7 cellular contexts compared by ENCODE assay signal in the genomic region with DNA sequence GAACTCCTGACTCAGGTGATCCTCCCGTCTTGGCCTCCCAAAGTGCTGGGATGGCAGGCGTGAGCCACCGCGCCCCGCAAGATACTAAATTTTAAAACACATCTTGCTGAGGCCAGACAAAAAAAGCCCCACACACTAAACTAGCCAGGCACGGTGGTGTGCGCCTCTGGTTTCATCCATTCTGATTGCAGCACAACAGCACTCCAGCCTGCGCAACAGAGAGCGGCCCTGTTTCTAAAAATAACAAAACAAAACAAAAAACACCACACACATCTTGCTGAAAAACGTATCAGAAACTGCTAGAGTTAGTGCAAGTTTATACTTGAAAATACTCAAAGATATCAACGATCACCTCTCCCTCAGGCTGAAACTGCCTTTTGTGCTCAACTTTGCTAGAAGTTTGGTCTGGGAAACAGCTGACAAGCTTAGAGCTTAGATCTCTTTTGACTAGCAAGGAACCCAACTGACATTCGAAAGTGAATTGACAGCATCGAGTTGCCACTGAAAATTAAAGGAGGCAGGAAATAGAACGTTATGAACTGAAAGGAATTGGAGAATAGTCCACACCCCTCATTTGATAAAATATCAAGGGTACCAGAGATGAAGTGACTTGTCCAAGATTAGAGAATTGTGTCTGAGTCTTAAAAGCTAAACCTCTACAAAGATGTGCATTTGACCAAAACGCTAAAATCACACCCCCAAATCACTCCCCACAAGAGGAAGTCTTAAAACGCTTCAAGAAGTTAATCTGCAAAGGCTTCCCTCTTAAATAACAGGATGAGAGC. TPM values are rescaled to one million over a fixed set of nuclear protein-coding genes. Genes with fewer than 3 reads are reported as not detected.
DNase-seq lines count a peak whose midpoint lies in the region; ATAC-seq and TF ChIP-seq lines count a peak whose summit lies in the region.

No MANE protein-coding gene starts in this region.

- H3K27me3 Mint-ChIP-seq in T-helper 1 cell treated with Interleukin-12 subunit alpha and Interleukin-12 subunit beta and Interleukin-4 antibody, amounts not matched to agents 30 μg/mL and 1 μg/mL, for 36 hours (ENCODE audit: low read depth), result no peaks in the 10 kb centered on the region
- H3K27me3 Mint-ChIP-seq in glutamatergic neuron (ENCODE audit: unreplicated experiment), result peaks cover 6% of the 10 kb centered on the region
- no peaks in the 10 kb centered on the region for H3K27me3 Mint-ChIP-seq in stimulated activated memory B cell treated with anti-CD40 and anti-IgM and Interleukin-4, amounts not matched to agents 10 μg/mL and 1 μg/mL and 100 μg/mL, for 72 hours

- H3K36me3 Mint-ChIP-seq in T-helper 1 cell treated with Interleukin-12 subunit alpha and Interleukin-12 subunit beta and Interleukin-4 antibody, amounts not matched to agents 30 μg/mL and 1 μg/mL, for 36 hours (ENCODE audit: low read depth), result peaks cover 38% of the 10 kb centered on the region
- no peaks in the 10 kb centered on the region for H3K36me3 Mint-ChIP-seq in glutamatergic neuron (ENCODE audit: unreplicated experiment)
- peaks cover 42% of the 10 kb centered on the region for H3K36me3 Mint-ChIP-seq in stimulated activated memory B cell treated with anti-CD40 and anti-IgM and Interleukin-4, amounts not matched to agents 10 μg/mL and 1 μg/mL and 100 μg/mL, for 72 hours

- TF ChIP-seq CTCF in HEK293 (tag by site-specific recombination; IDR thresholded peaks at IDR 0.05), result no peak
- TF ChIP-seq CTCF in glutamatergic neuron (IDR thresholded peaks at IDR 0.05; ENCODE audit: partially characterized antibody, unreplicated experiment), result no peak

- H3K27ac ChIP-seq in HEK293 (ENCODE audit: extremely low read depth, low read depth, low read length), result no peak overlapping the region

- H3K4me1 ChIP-seq in HEK293 (ENCODE audit: control insufficient read depth, insufficient read depth, low read length), result peaks cover 12% of the 10 kb centered on the region

- peaks cover 16 to 36% of the 10 kb centered on the region in 2 experiments for H3K36me3 ChIP-seq in HEK293 (ENCODE audit: control insufficient read depth in 2 of 2, insufficient read depth in 1 of 2, low read length in 2 of 2)

- POLR2A ChIA-PET in HEK293 (lab: Yijun Ruan, JAX) (interaction anchor here (0.5 to 5.9 kb wide), 8 partner anchors 15 to 233 kb away, joined by 3 to 42 read pairs (median 4); a partner anchor contains a TSS), HEK293T (lab: Yijun Ruan, JAX) (interaction anchor here (0.8 to 1.5 kb wide), 4 partner anchors 10 to 141 kb away, joined by 4 to 6 read pairs (median 6); a partner anchor contains a TSS)

- H3K4me3 ChIP-seq in HEK293 (ENCODE audit: low read depth, low read length), result peak overlapping the region; percentile 91

- CTCF ChIA-PET in HEK293 (lab: Yijun Ruan, JAX), result interaction anchor here (0.6 to 1.1 kb wide), 4 partner anchors 10 to 142 kb away, joined by 3 read pairs; no protein-coding TSS in a partner anchor
- CTCF ChIA-PET in HEK293T (lab: Yijun Ruan, JAX), result no interaction called here

- no peak for ATAC-seq in stimulated activated memory B cell treated with anti-CD40 and anti-IgM and Interleukin-4, amounts not matched to agents 10 μg/mL and 1 μg/mL and 100 μg/mL, for 72 hours
- ATAC-seq in GM21381 (IDR thresholded peaks at IDR 0.05; ENCODE audit: unreplicated experiment), result no peak

- H3K9me3 Mint-ChIP-seq in T-helper 1 cell treated with Interleukin-12 subunit alpha and Interleukin-12 subunit beta and Interleukin-4 antibody, amounts not matched to agents 30 μg/mL and 1 μg/mL, for 36 hours, result no peaks in the 10 kb centered on the region
- peaks cover 9% of the 10 kb centered on the region for H3K9me3 Mint-ChIP-seq in glutamatergic neuron (ENCODE audit: unreplicated experiment)
- no peaks in the 10 kb centered on the region for H3K9me3 Mint-ChIP-seq in stimulated activated memory B cell treated with anti-CD40 and anti-IgM and Interleukin-4, amounts not matched to agents 10 μg/mL and 1 μg/mL and 100 μg/mL, for 72 hours

- H3K9me3 ChIP-seq in HEK293 (ENCODE audit: control insufficient read depth, insufficient read depth, low read depth, low read length), result no peaks in the 10 kb centered on the region

- H3K27ac Mint-ChIP-seq in T-helper 1 cell treated with Interleukin-12 subunit alpha and Interleukin-12 subunit beta and Interleukin-4 antibody, amounts not matched to agents 30 μg/mL and 1 μg/mL, for 36 hours, result peak overlapping the region; percentile 98
- H3K27ac Mint-ChIP-seq in glutamatergic neuron (ENCODE audit: unreplicated experiment), result peak overlapping the region; percentile 96
- H3K27ac Mint-ChIP-seq in stimulated activated memory B cell treated with anti-CD40 and anti-IgM and Interleukin-4, amounts not matched to agents 10 μg/mL and 1 μg/mL and 100 μg/mL, for 72 hours, result peak overlapping the region; percentile 100

- DNase-seq in glutamatergic neuron, result no peak
- DNase-seq in HEK293T (ENCODE audit: extremely low spot score), result no peak
- DNase-seq in dedifferentiated amniotic fluid mesenchymal stem cell (ENCODE audit: extremely low spot score), result no peak

- H3K4me3 Mint-ChIP-seq in T-helper 1 cell treated with Interleukin-12 subunit alpha and Interleukin-12 subunit beta and Interleukin-4 antibody, amounts not matched to agents 30 μg/mL and 1 μg/mL, for 36 hours, result peak overlapping the region; percentile 96
- peak overlapping the region; percentile 96 for H3K4me3 Mint-ChIP-seq in glutamatergic neuron (ENCODE audit: unreplicated experiment)
- H3K4me3 Mint-ChIP-seq in stimulated activated memory B cell treated with anti-CD40 and anti-IgM and Interleukin-4, amounts not matched to agents 10 μg/mL and 1 μg/mL and 100 μg/mL, for 72 hours, result peak overlapping the region; percentile 97

- H3K4me1 Mint-ChIP-seq in T-helper 1 cell treated with Interleukin-12 subunit alpha and Interleukin-12 subunit beta and Interleukin-4 antibody, amounts not matched to agents 30 μg/mL and 1 μg/mL, for 36 hours (ENCODE audit: low read depth), result peaks cover 36% of the 10 kb centered on the region
- peaks cover 17% of the 10 kb centered on the region for H3K4me1 Mint-ChIP-seq in glutamatergic neuron (ENCODE audit: low read depth, unreplicated experiment)
- H3K4me1 Mint-ChIP-seq in stimulated activated memory B cell treated with anti-CD40 and anti-IgM and Interleukin-4, amounts not matched to agents 10 μg/mL and 1 μg/mL and 100 μg/mL, for 72 hours, result peaks cover 43% of the 10 kb centered on the region

TF ChIP-seq in HEK293, 187 proteins besides CTCF, POLR2A, EP300 and RAD21 (continues in another document):
- TF ChIP-seq, protein P1, sequence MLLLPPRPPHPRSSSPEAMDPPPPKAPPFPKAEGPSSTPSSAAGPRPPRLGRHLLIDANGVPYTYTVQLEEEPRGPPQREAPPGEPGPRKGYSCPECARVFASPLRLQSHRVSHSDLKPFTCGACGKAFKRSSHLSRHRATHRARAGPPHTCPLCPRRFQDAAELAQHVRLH (tag by site-specific recombination; IDR thresholded peaks at IDR 0.05), result no peak
- TF ChIP-seq, protein P2, sequence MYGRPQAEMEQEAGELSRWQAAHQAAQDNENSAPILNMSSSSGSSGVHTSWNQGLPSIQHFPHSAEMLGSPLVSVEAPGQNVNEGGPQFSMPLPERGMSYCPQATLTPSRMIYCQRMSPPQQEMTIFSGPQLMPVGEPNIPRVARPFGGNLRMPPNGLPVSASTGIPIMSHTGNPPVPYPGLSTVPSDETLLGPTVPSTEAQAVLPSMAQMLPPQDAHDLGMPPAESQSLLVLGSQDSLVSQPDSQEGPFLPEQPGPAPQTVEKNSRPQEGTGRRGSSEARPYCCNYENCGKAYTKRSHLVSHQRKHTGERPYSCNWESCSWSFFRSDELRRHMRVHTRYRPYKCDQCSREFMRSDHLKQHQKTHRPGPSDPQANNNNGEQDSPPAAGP (tag by site-specific recombination; IDR thresholded peaks at IDR 0.05), result no peak
- TF ChIP-seq ZNF211 (tag by site-specific recombination; IDR thresholded peaks at IDR 0.05; ENCODE audit: low read depth) (no peak), ZFP3 (tag by site-specific recombination; IDR thresholded peaks at IDR 0.05; ENCODE audit: low read depth) (no peak)
- TF ChIP-seq, protein P3, sequence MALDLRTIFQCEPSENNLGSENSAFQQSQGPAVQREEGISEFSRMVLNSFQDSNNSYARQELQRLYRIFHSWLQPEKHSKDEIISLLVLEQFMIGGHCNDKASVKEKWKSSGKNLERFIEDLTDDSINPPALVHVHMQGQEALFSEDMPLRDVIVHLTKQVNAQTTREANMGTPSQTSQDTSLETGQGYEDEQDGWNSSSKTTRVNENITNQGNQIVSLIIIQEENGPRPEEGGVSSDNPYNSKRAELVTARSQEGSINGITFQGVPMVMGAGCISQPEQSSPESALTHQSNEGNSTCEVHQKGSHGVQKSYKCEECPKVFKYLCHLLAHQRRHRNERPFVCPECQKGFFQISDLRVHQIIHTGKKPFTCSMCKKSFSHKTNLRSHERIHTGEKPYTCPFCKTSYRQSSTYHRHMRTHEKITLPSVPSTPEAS (tag by site-specific recombination; IDR thresholded peaks at IDR 0.05), result no peak

TF ChIP-seq in HEK293T, 16 proteins besides CTCF, POLR2A, EP300 and RAD21:
- TF ChIP-seq FOXA1 (IDR thresholded peaks at IDR 0.05) (no peak), TARDBP (IDR thresholded peaks at IDR 0.05) (no peak), ZNF384 (IDR thresholded peaks at IDR 0.05) (no peak), CTBP1 (IDR thresholded peaks at IDR 0.05; ENCODE audit: borderline replicate concordance) (no peak), LEF1 (IDR thresholded peaks at IDR 0.05; ENCODE audit: borderline replicate concordance) (no peak), SP1 (IDR thresholded peaks at IDR 0.05) (no peak), ELF4 (IDR thresholded peaks at IDR 0.05) (no peak), FOXM1 (IDR thresholded peaks at IDR 0.05; ENCODE audit: borderline replicate concordance) (no peak), L3MBTL2 (conservative IDR thresholded peaks at IDR 0.05) (no peak), NFRKB (IDR thresholded peaks at IDR 0.05) (no peak), HDGF (IDR thresholded peaks at IDR 0.05; ENCODE audit: borderline replicate concordance) (no peak), ARNT (IDR thresholded peaks at IDR 0.05) (no peak), FOXK2 (IDR thresholded peaks at IDR 0.05) (no peak), SUZ12 (IDR thresholded peaks at IDR 0.05) (no peak), BHLHE40 (IDR thresholded peaks at IDR 0.05; ENCODE audit: borderline replicate concordance) (no peak)
- TF ChIP-seq, protein P4, sequence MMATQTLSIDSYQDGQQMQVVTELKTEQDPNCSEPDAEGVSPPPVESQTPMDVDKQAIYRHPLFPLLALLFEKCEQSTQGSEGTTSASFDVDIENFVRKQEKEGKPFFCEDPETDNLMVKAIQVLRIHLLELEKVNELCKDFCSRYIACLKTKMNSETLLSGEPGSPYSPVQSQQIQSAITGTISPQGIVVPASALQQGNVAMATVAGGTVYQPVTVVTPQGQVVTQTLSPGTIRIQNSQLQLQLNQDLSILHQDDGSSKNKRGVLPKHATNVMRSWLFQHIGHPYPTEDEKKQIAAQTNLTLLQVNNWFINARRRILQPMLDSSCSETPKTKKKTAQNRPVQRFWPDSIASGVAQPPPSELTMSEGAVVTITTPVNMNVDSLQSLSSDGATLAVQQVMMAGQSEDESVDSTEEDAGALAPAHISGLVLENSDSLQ (IDR thresholded peaks at IDR 0.05), result no peak

RNA-seq across cellular contexts. Expression of a gene that starts 0.9 kb away (rescaled TPM):
- 70.8 TPM for total RNA-seq in glutamatergic neuron (ENCODE audit: unreplicated experiment)

RNA-seq across cellular contexts. Expression of a gene that starts 1.2 kb away (rescaled TPM):
- total RNA-seq in glutamatergic neuron (ENCODE audit: unreplicated experiment), result 278 TPM
